2 cellular contexts compared by ENCODE assay signal in genomic region chr1:193542668-193543067, GRCh38.
TF ChIP-seq lines count a peak whose summit lies in the region.

No MANE protein-coding gene starts in this region.

TF ChIP-seq in WTC11, 78 proteins besides CTCF, POLR2A, EP300 and RAD21 (continued from another document):
- TF ChIP-seq ZNF121 (CRISPR knock-in tag; IDR thresholded peaks at IDR 0.05) (no peak), FOXP1 (CRISPR knock-in tag; IDR thresholded peaks at IDR 0.05; ENCODE audit: borderline replicate concordance) (no peak), GTF2I (CRISPR knock-in tag; conservative IDR thresholded peaks at IDR 0.05) (no peak), ZNF138 (CRISPR knock-in tag; conservative IDR thresholded peaks at IDR 0.05) (no peak), ATF1 (CRISPR knock-in tag; IDR thresholded peaks at IDR 0.05) (no peak), ZSCAN18 (CRISPR knock-in tag; IDR thresholded peaks at IDR 0.05) (no peak), PREB (CRISPR knock-in tag; IDR thresholded peaks at IDR 0.05; ENCODE audit: borderline replicate concordance) (no peak)
- TF ChIP-seq, protein P1, sequence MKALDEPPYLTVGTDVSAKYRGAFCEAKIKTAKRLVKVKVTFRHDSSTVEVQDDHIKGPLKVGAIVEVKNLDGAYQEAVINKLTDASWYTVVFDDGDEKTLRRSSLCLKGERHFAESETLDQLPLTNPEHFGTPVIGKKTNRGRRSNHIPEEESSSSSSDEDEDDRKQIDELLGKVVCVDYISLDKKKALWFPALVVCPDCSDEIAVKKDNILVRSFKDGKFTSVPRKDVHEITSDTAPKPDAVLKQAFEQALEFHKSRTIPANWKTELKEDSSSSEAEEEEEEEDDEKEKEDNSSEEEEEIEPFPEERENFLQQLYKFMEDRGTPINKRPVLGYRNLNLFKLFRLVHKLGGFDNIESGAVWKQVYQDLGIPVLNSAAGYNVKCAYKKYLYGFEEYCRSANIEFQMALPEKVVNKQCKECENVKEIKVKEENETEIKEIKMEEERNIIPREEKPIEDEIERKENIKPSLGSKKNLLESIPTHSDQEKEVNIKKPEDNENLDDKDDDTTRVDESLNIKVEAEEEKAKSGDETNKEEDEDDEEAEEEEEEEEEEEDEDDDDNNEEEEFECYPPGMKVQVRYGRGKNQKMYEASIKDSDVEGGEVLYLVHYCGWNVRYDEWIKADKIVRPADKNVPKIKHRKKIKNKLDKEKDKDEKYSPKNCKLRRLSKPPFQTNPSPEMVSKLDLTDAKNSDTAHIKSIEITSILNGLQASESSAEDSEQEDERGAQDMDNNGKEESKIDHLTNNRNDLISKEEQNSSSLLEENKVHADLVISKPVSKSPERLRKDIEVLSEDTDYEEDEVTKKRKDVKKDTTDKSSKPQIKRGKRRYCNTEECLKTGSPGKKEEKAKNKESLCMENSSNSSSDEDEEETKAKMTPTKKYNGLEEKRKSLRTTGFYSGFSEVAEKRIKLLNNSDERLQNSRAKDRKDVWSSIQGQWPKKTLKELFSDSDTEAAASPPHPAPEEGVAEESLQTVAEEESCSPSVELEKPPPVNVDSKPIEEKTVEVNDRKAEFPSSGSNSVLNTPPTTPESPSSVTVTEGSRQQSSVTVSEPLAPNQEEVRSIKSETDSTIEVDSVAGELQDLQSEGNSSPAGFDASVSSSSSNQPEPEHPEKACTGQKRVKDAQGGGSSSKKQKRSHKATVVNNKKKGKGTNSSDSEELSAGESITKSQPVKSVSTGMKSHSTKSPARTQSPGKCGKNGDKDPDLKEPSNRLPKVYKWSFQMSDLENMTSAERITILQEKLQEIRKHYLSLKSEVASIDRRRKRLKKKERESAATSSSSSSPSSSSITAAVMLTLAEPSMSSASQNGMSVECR (CRISPR knock-in tag; IDR thresholded peaks at IDR 0.05; ENCODE audit: borderline replicate concordance), result no peak
- TF ChIP-seq, protein P2, sequence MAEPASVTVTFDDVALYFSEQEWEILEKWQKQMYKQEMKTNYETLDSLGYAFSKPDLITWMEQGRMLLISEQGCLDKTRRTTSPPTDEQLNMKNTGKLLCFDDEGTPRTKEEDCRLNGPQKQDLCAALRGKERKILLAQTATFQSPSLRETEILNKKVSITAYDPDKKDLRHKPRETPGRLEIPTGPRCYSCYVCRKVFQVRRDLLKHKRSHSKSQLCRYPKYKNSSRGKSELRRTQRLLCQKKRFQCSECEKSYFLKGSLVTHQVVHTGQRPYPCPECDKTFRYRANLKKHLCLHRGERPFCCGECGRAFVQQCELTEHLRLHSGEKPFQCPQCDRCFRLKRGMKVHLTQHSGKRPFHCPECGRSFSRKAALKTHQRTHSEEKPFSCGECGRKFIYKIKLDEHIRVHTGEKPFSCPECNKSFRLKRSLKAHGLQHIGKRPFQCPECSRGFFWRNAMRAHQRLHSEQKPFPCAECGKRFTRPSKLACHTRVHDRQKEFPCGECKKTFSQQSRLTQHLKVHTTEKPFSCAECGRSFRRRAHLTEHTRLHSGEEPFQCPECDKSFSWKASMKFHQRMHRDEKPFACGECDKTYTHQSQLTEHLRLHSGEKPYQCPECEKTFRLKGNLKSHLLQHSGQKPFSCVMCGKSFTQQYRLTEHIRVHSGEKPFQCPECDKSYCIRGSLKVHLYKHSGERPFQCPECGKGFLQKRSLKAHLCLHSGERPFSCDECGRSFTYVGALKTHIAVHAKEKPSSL (CRISPR knock-in tag; conservative IDR thresholded peaks at IDR 0.05), result no peak
TF ChIP-seq in WTC11: peak in this region for 0.

TF ChIP-seq in HepG2, 621 proteins besides CTCF, POLR2A, EP300 and RAD21 (continued from another document):
- TF ChIP-seq CSRNP1 (CRISPR knock-in tag; IDR thresholded peaks at IDR 0.05) (no peak), KLF13 (CRISPR knock-in tag; IDR thresholded peaks at IDR 0.05) (no peak)
